In genomic region chr6:34657307-34657978, GRCh38 we compare ENCODE assay signal across 1 cellular context.
TF ChIP-seq lines count a peak whose summit lies in the region.

No MANE protein-coding gene starts in this region.

TF ChIP-seq in GM12878, 131 proteins besides CTCF, POLR2A, EP300 and RAD21 (continued from another document):
- no peak for TF ChIP-seq ZNF24 (IDR thresholded peaks at IDR 0.05)
- TF ChIP-seq IKZF2 (IDR thresholded peaks at IDR 0.05) = peak; percentile 92 to 93
- TF ChIP-seq YBX1 (IDR thresholded peaks at IDR 0.05) = no peak
- no peak for TF ChIP-seq PAX5 (IDR thresholded peaks at IDR 0.05; ENCODE audit: borderline replicate concordance, low read depth, low read length)
- TF ChIP-seq DPF2 (IDR thresholded peaks at IDR 0.05) = peak; percentile 25; the same call in 1 of the 2 replicates
- TF ChIP-seq ZNF217 (IDR thresholded peaks at IDR 0.05) = no peak
- TF ChIP-seq EED (IDR thresholded peaks at IDR 0.05; ENCODE audit: low read depth) = peak; percentile 73; the same call in 1 of the 2 replicates
- no peak for TF ChIP-seq RUNX3 (IDR thresholded peaks at IDR 0.05; ENCODE audit: low read length)
- peak; percentile 25; the same call in 1 of the 2 replicates for TF ChIP-seq ATF7 (IDR thresholded peaks at IDR 0.05; ENCODE audit: low read depth)
- TF ChIP-seq ATF2 (IDR thresholded peaks at IDR 0.05; ENCODE audit: low read length) = no peak
- peak; percentile 42; the same call in 1 of the 2 replicates for TF ChIP-seq CHD1 (IDR thresholded peaks at IDR 0.05; ENCODE audit: low read depth, low read length)
- TF ChIP-seq RELB (IDR thresholded peaks at IDR 0.05; ENCODE audit: low read depth) = peak; percentile 58; the same call in 1 of the 2 replicates
- TF ChIP-seq CREM (IDR thresholded peaks at IDR 0.05; ENCODE audit: low read depth) = 0 out of 2 replicates have a peak, but pooled peaks have one; percentile 24
- TF ChIP-seq SUPT20H (IDR thresholded peaks at IDR 0.05; ENCODE audit: borderline replicate concordance, control insufficient read depth, low read depth, low read length) = no peak
- TF ChIP-seq POLR2AphosphoS5 (IDR thresholded peaks at IDR 0.05; ENCODE audit: low read length) = peak; percentile 7; the same call in 1 of the 2 replicates
- no peak for TF ChIP-seq STAT3 (IDR thresholded peaks at IDR 0.05; ENCODE audit: low read depth, low read length)
- TF ChIP-seq NR2C1 (IDR thresholded peaks at IDR 0.05) = no peak
- no peak for TF ChIP-seq E2F4 (IDR thresholded peaks at IDR 0.05; ENCODE audit: low read depth, low read length)
- no peak for TF ChIP-seq USF1 (IDR thresholded peaks at IDR 0.05; ENCODE audit: borderline replicate concordance, extremely low read length, insufficient read depth, low read depth, low read length)
